In the genomic region with DNA sequence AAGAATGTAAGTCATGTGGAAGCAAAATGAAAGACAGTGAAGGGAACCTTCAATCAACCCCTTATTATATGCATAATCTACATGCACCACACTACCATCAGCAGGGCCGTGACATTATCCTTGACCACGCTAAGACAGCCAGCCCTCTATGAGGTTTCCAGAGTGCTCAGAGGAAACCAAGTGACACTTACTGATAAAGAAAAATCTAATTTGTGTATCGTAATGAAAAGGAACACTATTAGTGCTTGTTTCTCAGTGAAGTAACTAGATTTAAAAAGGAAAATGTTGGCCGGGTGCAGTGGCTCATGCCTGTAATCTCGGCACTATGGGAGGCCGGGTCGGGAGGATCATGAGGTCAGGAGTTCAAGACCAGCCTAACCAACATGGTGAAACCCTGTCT, we compare ENCODE assay signal across 22 cellular contexts.
"Had no signal": no experiment of that assay in that cellular context is flagged by ENCODE, and none has a peak within 500 bp of the region (broad histone marks: within the 10 kb centered on the region; RNA-seq: fewer than 3 reads in every experiment).

No MANE protein-coding gene starts in this region.

- DNase-seq: effector memory CD4-positive, alpha-beta T cell; foreskin keratinocyte; heart left ventricle; left cardiac atrium; left lung; mesenchymal stem cell; mucosa of descending colon; naive B cell; right lobe of liver; stimulated activated CD4-positive, alpha-beta T cell treated with anti-CD3 and anti-CD28 coated beads, Interleukin-12 subunit alpha, Interleukin-12 subunit beta, amount 100 ng/mL, for 4 hours; stimulated activated CD4-positive, alpha-beta T cell treated with anti-CD3 and anti-CD28 coated beads, Interleukin-1b, Interleukin-23, amount 100 ng/mL, for 48 hours; stimulated activated CD4-positive, alpha-beta T cell treated with anti-CD3 and anti-CD28 coated beads, Interleukin-4, amount 100 ng/mL, for 1 hour; stimulated activated CD8-positive, alpha-beta memory T cell treated with anti-CD3 and anti-CD28 coated beads, Interleukin-4, amount 100 ng/mL, for 48 hours; stimulated activated naive CD4-positive, alpha-beta T cell; stimulated activated naive CD8-positive, alpha-beta T cell treated with anti-CD3 and anti-CD28 coated beads, Interleukin-15, amount 100 ng/mL, for 72 hours; transverse colon; upper lobe of right lung; uterus had no signal

- H3K27ac Mint-ChIP-seq: mesothelial cell of epicardium; nephron; neural progenitor cell; progenitor cell of endocrine pancreas; stimulated activated naive CD8-positive, alpha-beta T cell treated with anti-CD3 and anti-CD28 coated beads, Interleukin-15, amount 100 ng/mL, for 72 hours had no signal

- H3K4me3 Mint-ChIP-seq: mesothelial cell of epicardium; naive B cell; nephron; neural progenitor cell; stimulated activated naive CD8-positive, alpha-beta T cell treated with anti-CD3 and anti-CD28 coated beads, Interleukin-15, amount 100 ng/mL, for 72 hours had no signal

- H3K4me1 Mint-ChIP-seq: nephron, neural progenitor cell had no signal

- H3K27me3 Mint-ChIP-seq: progenitor cell of endocrine pancreas had no signal

- H3K9me3 Mint-ChIP-seq: naive B cell; nephron; neural progenitor cell; stimulated activated naive CD8-positive, alpha-beta T cell treated with anti-CD3 and anti-CD28 coated beads, Interleukin-15, amount 100 ng/mL, for 72 hours had no signal

- H3K36me3 Mint-ChIP-seq: mesothelial cell of epicardium, naive B cell, neural progenitor cell had no signal
